ENCODE assay signal across 1 cellular context in the genomic region with DNA sequence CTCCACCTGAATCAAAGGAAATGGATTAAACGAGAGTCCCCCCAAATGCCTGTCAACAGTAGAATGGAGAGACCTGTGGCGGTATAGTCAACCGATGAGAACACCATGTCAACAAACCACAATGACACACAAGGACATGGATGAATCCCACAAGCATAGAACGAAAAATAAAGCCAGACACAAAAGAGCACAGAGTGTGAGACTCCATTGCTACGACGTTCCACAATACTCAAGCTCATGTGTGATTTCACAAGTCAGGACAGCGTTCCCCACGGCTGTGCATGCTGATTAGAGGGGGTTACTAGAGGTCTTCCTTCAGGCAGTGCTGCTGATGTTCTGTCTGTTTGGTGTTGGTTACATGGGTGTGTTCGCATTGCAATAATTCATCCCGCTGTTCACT.
TF ChIP-seq lines count a peak whose summit lies in the region.

No MANE protein-coding gene starts in this region.

TF ChIP-seq in H1, 55 proteins besides CTCF, POLR2A, EP300 and RAD21:
- TF ChIP-seq SIRT6 (IDR thresholded peaks at IDR 0.05; ENCODE audit: low read length) (no peak), SUZ12 (IDR thresholded peaks at IDR 0.05; ENCODE audit: low read length) (no peak), CBX8 (IDR thresholded peaks at IDR 0.05; ENCODE audit: borderline replicate concordance, low read depth, low read length) (no peak), TAF7 (optimal IDR thresholded peaks at IDR 0.05; ENCODE audit: borderline replicate concordance, low read depth, low read length) (no peak), SIN3A (conservative IDR thresholded peaks at IDR 0.05 in 1 of 2, IDR thresholded peaks at IDR 0.05 in 1 of 2; ENCODE audit: low read depth in 1 of 2, low read length in 2 of 2) (no peak), KDM5A (IDR thresholded peaks at IDR 0.05; ENCODE audit: low read length) (no peak), EZH2 (IDR thresholded peaks at IDR 0.05; ENCODE audit: low read depth, low read length, severe bottlenecking) (no peak), YY1 (IDR thresholded peaks at IDR 0.05; ENCODE audit: low read depth, low read length) (no peak), NANOG (IDR thresholded peaks at IDR 0.05; ENCODE audit: insufficient read depth, low read depth, low read length, poor library complexity, severe bottlenecking) (no peak)
- TF ChIP-seq, protein P1, sequence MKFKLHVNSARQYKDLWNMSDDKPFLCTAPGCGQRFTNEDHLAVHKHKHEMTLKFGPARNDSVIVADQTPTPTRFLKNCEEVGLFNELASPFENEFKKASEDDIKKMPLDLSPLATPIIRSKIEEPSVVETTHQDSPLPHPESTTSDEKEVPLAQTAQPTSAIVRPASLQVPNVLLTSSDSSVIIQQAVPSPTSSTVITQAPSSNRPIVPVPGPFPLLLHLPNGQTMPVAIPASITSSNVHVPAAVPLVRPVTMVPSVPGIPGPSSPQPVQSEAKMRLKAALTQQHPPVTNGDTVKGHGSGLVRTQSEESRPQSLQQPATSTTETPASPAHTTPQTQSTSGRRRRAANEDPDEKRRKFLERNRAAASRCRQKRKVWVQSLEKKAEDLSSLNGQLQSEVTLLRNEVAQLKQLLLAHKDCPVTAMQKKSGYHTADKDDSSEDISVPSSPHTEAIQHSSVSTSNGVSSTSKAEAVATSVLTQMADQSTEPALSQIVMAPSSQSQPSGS (IDR thresholded peaks at IDR 0.05; ENCODE audit: low read length): no peak
